In genomic region chr1:37901191-37901892, GRCh38 we compare ENCODE assay signal across 11 cellular contexts. TPM values are rescaled to one million over a fixed set of nuclear protein-coding genes. Genes with fewer than 3 reads are reported as not detected.
A peak's percentile ranks its signal among the peaks of the same experiment; 100 is the strongest.
DNase-seq lines count a peak whose midpoint lies in the region; ATAC-seq, FAIRE-seq and TF ChIP-seq lines count a peak whose summit lies in the region.
"Had no signal": no experiment of that assay in that cellular context is flagged by ENCODE, and none has a peak within 500 bp of the region (broad histone marks: within the 10 kb centered on the region; RNA-seq: fewer than 3 reads in every experiment).

No MANE protein-coding gene starts in this region.

- peaks cover 11 to 14% (median 13%) of the 10 kb centered on the region in 3 donors for H3K4me1 Mint-ChIP-seq in CD8-positive, alpha-beta memory T cell
- peaks cover 7% of the 10 kb centered on the region for H3K4me1 Mint-ChIP-seq in activated naive CD8-positive, alpha-beta T cell (ENCODE audit: low read depth)

- H3K36me3 Mint-ChIP-seq in CD8-positive, alpha-beta memory T cell: peaks cover 3 to 19% (median 3%) of the 10 kb centered on the region in 3 donors
- H3K36me3 Mint-ChIP-seq in activated naive CD8-positive, alpha-beta T cell: no peaks in the 10 kb centered on the region

- TF ChIP-seq CTCF in coronary artery (IDR thresholded peaks at IDR 0.05): no peak

- peak overlapping the region in 1 of 7 donors; percentile 16 for H3K4me3 Mint-ChIP-seq in CD8-positive, alpha-beta memory T cell
- H3K4me3 Mint-ChIP-seq in activated naive CD8-positive, alpha-beta T cell: no peak overlapping the region

- peaks cover 5% of the 10 kb centered on the region for H3K36me3 ChIP-seq in CD8-positive, alpha-beta memory T cell (ENCODE audit: insufficient read depth, low read length)

- H3K27me3 ChIP-seq in CD8-positive, alpha-beta memory T cell (ENCODE audit: insufficient read depth, low read length, poor library complexity, severe bottlenecking): no peaks in the 10 kb centered on the region

- CTCF ChIA-PET in CD8-positive, alpha-beta memory T cell (lab: Charles Lee): interaction anchor here (0.7 kb wide), 1 partner anchor 41 kb away, joined by 3 read pairs; no protein-coding TSS in a partner anchor

- no peak overlapping the region for H3K27ac ChIP-seq in CD8-positive, alpha-beta memory T cell (ENCODE audit: low read depth, low read length)
- no peak overlapping the region for H3K27ac ChIP-seq in coronary artery

- ATAC-seq in HG03095 (IDR thresholded peaks at IDR 0.05; ENCODE audit: unreplicated experiment): peak; percentile 79

- no peaks in the 10 kb centered on the region for H3K4me1 ChIP-seq in CD8-positive, alpha-beta memory T cell (ENCODE audit: insufficient read depth, low read length)

- H3K27me3 Mint-ChIP-seq in CD8-positive, alpha-beta memory T cell: no peaks in the 10 kb centered on the region
- H3K27me3 Mint-ChIP-seq in activated naive CD8-positive, alpha-beta T cell: no peaks in the 10 kb centered on the region

- DNase-seq in CD8-positive, alpha-beta memory T cell: no peak
- DNase-seq in GM19239 (ENCODE audit: insufficient read length, low spot score) (peak; percentile 48), SIG-M5 (lab: John Stamatoyannopoulos, UW) (no peak), coronary artery (ENCODE audit: low spot score) (no peak), COLO829 (ENCODE audit: low spot score) (no peak)
- no peak for DNase-seq in stimulated activated CD4-positive, alpha-beta T cell treated with anti-CD3 and anti-CD28 coated beads, Interleukin-2, amount 100 ng/mL, for 48 hours
- DNase-seq: DMS 273 treated with DMSO at 0.1 percent for 48 hours, NCI-H2029 had no signal

- FAIRE-seq in GM19239 (lab: Jason Lieb, UNC): peak; percentile 89
- FAIRE-seq: astrocyte had no signal

- peak overlapping the region in 7 of 8 donors; percentile 29 to 91 (median 84) for H3K27ac Mint-ChIP-seq in CD8-positive, alpha-beta memory T cell
- peak overlapping the region; percentile 83 for H3K27ac Mint-ChIP-seq in activated naive CD8-positive, alpha-beta T cell

- H3K4me3 ChIP-seq in CD8-positive, alpha-beta memory T cell (ENCODE audit: low read length): no peak overlapping the region
- H3K4me3 ChIP-seq in coronary artery: no peak overlapping the region

- POLR2A ChIA-PET in CD8-positive, alpha-beta memory T cell (lab: Charles Lee): no interaction called here

- H3K9me3 Mint-ChIP-seq in CD8-positive, alpha-beta memory T cell: peaks cover 0 to 5% (median 0%) of the 10 kb centered on the region in 5 donors
- H3K9me3 Mint-ChIP-seq in activated naive CD8-positive, alpha-beta T cell (ENCODE audit: low read depth): peaks cover 3% of the 10 kb centered on the region

- H3K9me3 ChIP-seq in CD8-positive, alpha-beta memory T cell (ENCODE audit: low read length): no peaks in the 10 kb centered on the region

RNA-seq across cellular contexts. Expression of gene MTF1, which starts 42.0 kb away (rescaled TPM):
- 10 to 100 TPM; 38.0 to 39.1 TPM for total RNA-seq in CD8-positive, alpha-beta memory T cell
- polyA plus RNA-seq in CD8-positive, alpha-beta memory T cell: 21.3 TPM

RNA-seq across cellular contexts. Expression of gene INPP5B, which starts 45.5 kb away (rescaled TPM):
- total RNA-seq in CD8-positive, alpha-beta memory T cell: 10 to 100 TPM; 24.1 to 25.1 TPM
- polyA plus RNA-seq in CD8-positive, alpha-beta memory T cell: 22.9 TPM
